In the genomic region with DNA sequence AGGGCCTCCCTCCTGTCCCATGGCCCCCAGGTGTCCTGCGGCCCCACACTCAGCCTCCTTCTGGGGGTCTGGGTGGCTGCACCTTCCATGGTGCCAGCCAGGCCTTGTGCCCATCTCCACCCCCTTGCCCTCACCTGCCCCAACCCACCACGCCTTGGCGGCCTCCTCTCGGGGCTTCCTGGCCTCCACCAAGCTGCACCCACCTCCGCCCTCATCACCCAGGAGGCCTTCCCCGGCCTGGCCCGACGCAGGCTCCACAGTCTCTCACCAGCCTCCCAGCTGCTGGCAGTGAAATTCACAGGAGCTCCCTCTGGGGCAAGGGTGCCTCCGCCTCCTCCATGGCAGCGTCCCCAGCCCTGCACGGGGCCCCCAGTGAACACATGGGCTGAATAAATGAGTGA, we compare ENCODE assay signal across 8 cellular contexts. TPM values are rescaled to one million over a fixed set of nuclear protein-coding genes. Genes with fewer than 3 reads are reported as not detected.
DNase-seq lines count a peak whose midpoint lies in the region; ATAC-seq and TF ChIP-seq lines count a peak whose summit lies in the region.

No MANE protein-coding gene starts in this region.

- peaks cover 5% of the 10 kb centered on the region for H3K4me1 Mint-ChIP-seq in CD8-positive, alpha-beta T cell (ENCODE audit: low read depth)
- peaks cover 0 to 8% (median 6%) of the 10 kb centered on the region in 3 donors for H3K4me1 Mint-ChIP-seq in T-cell

- no peak for DNase-seq in CD8-positive, alpha-beta T cell
- DNase-seq in T-cell (no peak), Right ventricle myocardium inferior (ENCODE audit: missing footprints) (peak; percentile 68), posterior vena cava (ENCODE audit: low spot score) (peak; percentile 83), BE2C (no peak), foreskin melanocyte (no peak), NCI-H2081 treated with DMSO at 0.1 percent for 48 hours (lab: John Stamatoyannopoulos, UW) (no peak)

- H3K36me3 Mint-ChIP-seq in CD8-positive, alpha-beta T cell = no peaks in the 10 kb centered on the region
- H3K36me3 Mint-ChIP-seq in T-cell = no peaks in the 10 kb centered on the region

- H3K4me1 ChIP-seq in CD8-positive, alpha-beta T cell (ENCODE audit: insufficient read depth, low read length) = peaks cover 5% of the 10 kb centered on the region
- peaks cover 50% of the 10 kb centered on the region for H3K4me1 ChIP-seq in BE2C

- no peak for ATAC-seq in CD8-positive, alpha-beta T cell
- ATAC-seq in T-cell (replicated peaks in 1 of 4) = no peak
- peak; percentile 1 for ATAC-seq in Right ventricle myocardium inferior
- no peak for ATAC-seq in HG02870 (IDR thresholded peaks at IDR 0.05; ENCODE audit: unreplicated experiment)

- H3K27ac ChIP-seq in CD8-positive, alpha-beta T cell (ENCODE audit: low read depth, low read length) = no peak overlapping the region

- H3K9me3 ChIP-seq in CD8-positive, alpha-beta T cell (ENCODE audit: low read length) = no peaks in the 10 kb centered on the region
- H3K9me3 ChIP-seq in BE2C = no peaks in the 10 kb centered on the region

- POLR2A ChIA-PET in CD8-positive, alpha-beta T cell (lab: Charles Lee) = interaction anchor here (0.7 to 3.8 kb wide), 3 partner anchors 23 to 104 kb away, joined by 3 to 39 read pairs (median 5); no protein-coding TSS in a partner anchor
- POLR2A ChIA-PET in T-cell (lab: Charles Lee) = interaction anchor here in 1 of 2 donors (1.4 kb wide), 1 partner anchor 23 kb away, joined by 8 read pairs; no protein-coding TSS in a partner anchor

- intact Hi-C loops in CD8-positive, alpha-beta T cell (cut with DNase I, micrococcal nuclease) = loop anchor here (1.0 to 5.0 kb wide), 5 partner anchors 23 to 324 kb away; partner anchors contain the start of genes GTSE1 (in 1 of the 2) and TRMU (in 1 of the 2)
- intact Hi-C loops in Right ventricle myocardium inferior (cut with DNase I) (loop anchor here (2.0 to 5.0 kb wide), 2 partner anchors 22 to 59 kb away; no protein-coding TSS in a partner anchor), posterior vena cava (cut with DNase I) (no loop called here)

- peaks cover 3% of the 10 kb centered on the region for H3K9me3 Mint-ChIP-seq in CD8-positive, alpha-beta T cell
- peaks cover 0 to 13% (median 0%) of the 10 kb centered on the region in 3 donors for H3K9me3 Mint-ChIP-seq in T-cell

- H3K4me3 Mint-ChIP-seq in CD8-positive, alpha-beta T cell = peak overlapping the region; percentile 89
- peak overlapping the region; percentile 83 to 89 (median 87) for H3K4me3 Mint-ChIP-seq in T-cell

- peak overlapping the region; percentile 79 for H3K4me3 ChIP-seq in CD8-positive, alpha-beta T cell (ENCODE audit: low read depth, low read length)
- H3K4me3 ChIP-seq in BE2C (ENCODE audit: low read depth, low read length) = no peak overlapping the region; the same call in 1 of the 2 replicates

- H3K27me3 ChIP-seq in CD8-positive, alpha-beta T cell (ENCODE audit: insufficient read depth, low read length) = no peaks in the 10 kb centered on the region
- H3K27me3 ChIP-seq in BE2C = no peaks in the 10 kb centered on the region

- no peaks in the 10 kb centered on the region for H3K27me3 Mint-ChIP-seq in CD8-positive, alpha-beta T cell (ENCODE audit: low read depth)
- no peaks in the 10 kb centered on the region for H3K27me3 Mint-ChIP-seq in T-cell

- H3K36me3 ChIP-seq in CD8-positive, alpha-beta T cell (ENCODE audit: insufficient read depth, low read length) = no peaks in the 10 kb centered on the region
- no peaks in the 10 kb centered on the region for H3K36me3 ChIP-seq in BE2C

- CTCF ChIA-PET in CD8-positive, alpha-beta T cell (lab: Charles Lee) = interaction anchor here (0.7 to 6.5 kb wide), 19 partner anchors 8 to 300 kb away, joined by 3 to 58 read pairs (median 4); no protein-coding TSS in a partner anchor
- CTCF ChIA-PET in T-cell (lab: Charles Lee) = interaction anchor here (0.6 to 2.7 kb wide), 3 partner anchors 24 to 298 kb away, joined by 3 to 22 read pairs (median 3); no protein-coding TSS in a partner anchor

- no peak for TF ChIP-seq CTCF in CD8-positive, alpha-beta T cell (IDR thresholded peaks at IDR 0.05)
- no peak for TF ChIP-seq CTCF in BE2C (IDR thresholded peaks at IDR 0.05; ENCODE audit: low read depth, low read length)

- H3K27ac Mint-ChIP-seq in CD8-positive, alpha-beta T cell = peak overlapping the region; percentile 90
- H3K27ac Mint-ChIP-seq in T-cell = peak overlapping the region; percentile 85 to 91

RNA-seq across cellular contexts. Expression of gene WNT7B, which starts 35.9 kb away (rescaled TPM):
- not detected for total RNA-seq in CD8-positive, alpha-beta T cell
- total RNA-seq in T-cell (under 1 TPM in 1 of 5 donors, not detected in 4; 0.15 TPM), Right ventricle myocardium inferior (not detected), posterior vena cava (not detected)
- not detected for polyA plus RNA-seq in BE2C (2012; ENCODE audit: insufficient read depth, insufficient read length, low read depth)

Comparison
In these comparisons a context has a peak if more than half of its experiments do, and no peak if none do; other contexts are left out.
1. DNase-seq: peak in Right ventricle myocardium inferior (single experiment) and posterior vena cava (single experiment); none in CD8-positive, alpha-beta T cell (0 of 7), T-cell (0 of 34), BE2C (single experiment), foreskin melanocyte (single experiment) and NCI-H2081 treated with DMSO at 0.1 percent for 48 hours (single experiment).
2. intact Hi-C loops: an anchor here in CD8-positive, alpha-beta T cell (1.0 to 5.0 kb wide) and Right ventricle myocardium inferior (2.0 to 5.0 kb wide); none called in posterior vena cava.